In genomic region chr15:82045892-82046667, GRCh38 we compare ENCODE assay signal across 8 cellular contexts. TPM values are rescaled to one million over a fixed set of nuclear protein-coding genes. Genes with fewer than 3 reads are reported as not detected.
DNase-seq lines count a peak whose midpoint lies in the region; ATAC-seq and TF ChIP-seq lines count a peak whose summit lies in the region.

Gene MEX3B (minus strand): TSS chr15:82046018. CDS start chr15:82045705, 313 bp downstream.

- 0 out of 2 replicates have a peak, but pooled peaks cover 3% of the 10 kb centered on the region for H3F3A ChIP-seq in Loucy (ENCODE audit: low read depth)

- H3K27ac Mint-ChIP-seq in H9, result peak within 1 kb of the TSS; percentile 90 to 93 (median 93); a peak in 5 of 7 replicates
- H3K27ac Mint-ChIP-seq in natural killer cell treated with Interleukin-12 subunit alpha and Interleukin-12 subunit beta and Interleukin-15 and Interleukin-18, amount 100 ng/mL, for 72 hours, result peak within 1 kb of the TSS; percentile 69 to 73

- TF ChIP-seq CTCF in DND-41 (IDR thresholded peaks at IDR 0.05; ENCODE audit: borderline replicate concordance, extremely low read depth, low read length, poor library complexity, severe bottlenecking) (no peak), H9 (conservative IDR thresholded peaks at IDR 0.05) (no peak), Loucy (conservative IDR thresholded peaks at IDR 0.05; ENCODE audit: low read length) (no peak), RWPE2 (IDR thresholded peaks at IDR 0.05; ENCODE audit: poor library complexity, severe bottlenecking) (no peak), fibroblast of pulmonary artery (IDR thresholded peaks at IDR 0.05; ENCODE audit: low read length, missing control alignments) (no peak)

- H3K79me2 ChIP-seq in DND-41 (ENCODE audit: insufficient read depth, low read length) (peaks cover 18% of the 10 kb centered on the region), H9 (ENCODE audit: insufficient read depth, low read length) (no peaks in the 10 kb centered on the region), Loucy (ENCODE audit: insufficient read depth, low read length) (peaks cover 34% of the 10 kb centered on the region)

- peaks cover 3 to 16% (median 10%) of the 10 kb centered on the region in 3 experiments for H3K36me3 Mint-ChIP-seq in H9 (ENCODE audit: insufficient read depth in 1 of 3, low read depth in 3 of 3)
- H3K36me3 Mint-ChIP-seq in natural killer cell treated with Interleukin-12 subunit alpha and Interleukin-12 subunit beta and Interleukin-15 and Interleukin-18, amount 100 ng/mL, for 72 hours, result no peaks in the 10 kb centered on the region

- peak; percentile 97 for DNase-seq in DND-41
- peak; percentile 99 for DNase-seq in H9
- DNase-seq in RWPE2 (ENCODE audit: low spot score), result peak; percentile 99
- peak; percentile 77 for DNase-seq in activated effector memory CD4-positive, alpha-beta T cell treated with Interleukin-2 at 50 U/mL for 16 hours
- peak; percentile 98 for DNase-seq in fibroblast of pulmonary artery (ENCODE audit: low read depth)
- peak; percentile 96 for DNase-seq in natural killer cell treated with Interleukin-12 subunit alpha and Interleukin-12 subunit beta and Interleukin-15 and Interleukin-18, amount 100 ng/mL, for 72 hours (ENCODE audit: low spot score)
- peak; percentile 68 to 87 (median 80) for DNase-seq in stimulated activated naive CD4-positive, alpha-beta T cell (lab: John Stamatoyannopoulos, UW)

- H2BK20ac ChIP-seq in H9 (ENCODE audit: low read depth, low read length, poor library complexity, severe bottlenecking), result no peak within 1 kb of the TSS

- no peak within 1 kb of the TSS for H2AK5ac ChIP-seq in H9 (ENCODE audit: insufficient read length, low read length)

- H4K8ac ChIP-seq in H9 (replicated peaks; ENCODE audit: insufficient read length, low read depth, low read length), result no peak within 1 kb of the TSS

- peak within 1 kb of the TSS; percentile 98 for H3K27ac ChIP-seq in DND-41 (ENCODE audit: low read length)
- H3K27ac ChIP-seq in H9 (ENCODE audit: insufficient read length, low read depth, low read length), result no peak within 1 kb of the TSS
- peak within 1 kb of the TSS; percentile 54 for H3K27ac ChIP-seq in RWPE2 (ENCODE audit: poor library complexity, severe bottlenecking)

- H3K36me3 ChIP-seq in DND-41 (ENCODE audit: insufficient read depth, low read length), result peaks cover 13% of the 10 kb centered on the region
- no peaks in the 10 kb centered on the region for H3K36me3 ChIP-seq in Loucy (ENCODE audit: insufficient read depth, low read length)
- H3K36me3 ChIP-seq in RWPE2 (ENCODE audit: low read depth), result no peaks in the 10 kb centered on the region

- H3K9ac ChIP-seq in DND-41 (ENCODE audit: low read depth, low read length), result peak within 1 kb of the TSS; percentile 99
- peak within 1 kb of the TSS; percentile 27 for H3K9ac ChIP-seq in H9 (ENCODE audit: extremely low read depth, insufficient read length, low read length)
- H3K9ac ChIP-seq in Loucy (ENCODE audit: low read depth, low read length, poor library complexity, severe bottlenecking), result peak within 1 kb of the TSS; percentile 96

- H3K14ac ChIP-seq in H9 (ENCODE audit: insufficient read depth, low read length), result peak within 1 kb of the TSS; percentile 27

- H3K9me3 Mint-ChIP-seq in H9, result no peaks in the 10 kb centered on the region
- no peaks in the 10 kb centered on the region for H3K9me3 Mint-ChIP-seq in natural killer cell treated with Interleukin-12 subunit alpha and Interleukin-12 subunit beta and Interleukin-15 and Interleukin-18, amount 100 ng/mL, for 72 hours

- peaks cover 34% of the 10 kb centered on the region for H3K27me3 Mint-ChIP-seq in H9 (ENCODE audit: low read depth)
- H3K27me3 Mint-ChIP-seq in natural killer cell treated with Interleukin-12 subunit alpha and Interleukin-12 subunit beta and Interleukin-15 and Interleukin-18, amount 100 ng/mL, for 72 hours, result peaks cover 0 to 8% of the 10 kb centered on the region in 2 donors

- H3K9me3 ChIP-seq in DND-41 (ENCODE audit: insufficient read depth, low read length, severe bottlenecking), result no peaks in the 10 kb centered on the region
- H3K9me3 ChIP-seq in H9 (ENCODE audit: control insufficient read depth, low read depth, low read length), result no peaks in the 10 kb centered on the region
- H3K9me3 ChIP-seq in Loucy (ENCODE audit: insufficient read depth, low read depth, low read length), result no peaks in the 10 kb centered on the region
- H3K9me3 ChIP-seq in RWPE2 (ENCODE audit: severe bottlenecking), result no peaks in the 10 kb centered on the region

- no peak within 1 kb of the TSS for H4K5ac ChIP-seq in H9 (ENCODE audit: insufficient read length, low read depth, low read length)

- peak within 1 kb of the TSS; percentile 89 to 96 for H3K4me3 ChIP-seq in DND-41 (ENCODE audit: low read depth in 1 of 2, low read length in 2 of 2)
- H3K4me3 ChIP-seq in Loucy (ENCODE audit: low read length, poor library complexity, severe bottlenecking), result peak within 1 kb of the TSS; percentile 92
- peak within 1 kb of the TSS; percentile 53 for H3K4me3 ChIP-seq in RWPE2 (ENCODE audit: severe bottlenecking)
- H3K4me3 ChIP-seq in fibroblast of pulmonary artery (replicated peaks; ENCODE audit: low read depth, low read length), result peak within 1 kb of the TSS; percentile 83

- WGBS in H9 (ENCODE audit: extremely low coverage, insufficient read length, low lambda C conversion rate), result no CpG with 5 or more reads among the region's 68 CpGs

- no peaks in the 10 kb centered on the region for H3K9me2 ChIP-seq in Loucy (replicated peaks; ENCODE audit: low read depth, low read length)

- no peak within 1 kb of the TSS for H4K91ac ChIP-seq in H9 (ENCODE audit: insufficient read length, low read depth, low read length)

- H2BK15ac ChIP-seq in H9 (ENCODE audit: low read depth, low read length), result no peak within 1 kb of the TSS

- H3K4me1 ChIP-seq in DND-41 (ENCODE audit: insufficient read depth, low read length), result peaks cover 30% of the 10 kb centered on the region
- no peaks in the 10 kb centered on the region for H3K4me1 ChIP-seq in H9 (ENCODE audit: insufficient read depth, low read length)
- peaks cover 19% of the 10 kb centered on the region for H3K4me1 ChIP-seq in Loucy (ENCODE audit: insufficient read depth, low read length, poor library complexity, severe bottlenecking)
- H3K4me1 ChIP-seq in RWPE2 (ENCODE audit: insufficient read depth, poor library complexity, severe bottlenecking), result no peaks in the 10 kb centered on the region

- no peaks in the 10 kb centered on the region for H3K79me1 ChIP-seq in H9 (ENCODE audit: insufficient read depth, low read depth, low read length, poor library complexity, severe bottlenecking)

- no peak within 1 kb of the TSS for H2BK12ac ChIP-seq in H9 (ENCODE audit: insufficient read length, low read depth, low read length)

- H3T11ph ChIP-seq in H9 (ENCODE audit: low read length), result no peak within 1 kb of the TSS

- H3K27me3 ChIP-seq in DND-41 (ENCODE audit: insufficient read depth, low read length, poor library complexity), result peaks cover 16% of the 10 kb centered on the region
- H3K27me3 ChIP-seq in H9 (ENCODE audit: insufficient read depth, low read length), result no peaks in the 10 kb centered on the region; the same call in 1 of the 2 replicates
- H3K27me3 ChIP-seq in Loucy (ENCODE audit: insufficient read depth, low read length, poor library complexity, severe bottlenecking), result no peaks in the 10 kb centered on the region
- peaks cover 24% of the 10 kb centered on the region for H3K27me3 ChIP-seq in RWPE2 (ENCODE audit: insufficient read depth, poor library complexity, severe bottlenecking)

- no peak within 1 kb of the TSS for H3K23ac ChIP-seq in H9 (ENCODE audit: insufficient read length, low read depth, low read length)

- H2BK120ac ChIP-seq in H9 (ENCODE audit: low read depth, low read length, poor library complexity, severe bottlenecking), result no peak within 1 kb of the TSS

- peaks cover 17% of the 10 kb centered on the region for H3K23me2 ChIP-seq in H9 (ENCODE audit: insufficient read length, low read depth, low read length, poor library complexity, severe bottlenecking)

- no peak within 1 kb of the TSS for H3K4ac ChIP-seq in H9 (ENCODE audit: low read depth, low read length)

- H3K56ac ChIP-seq in H9 (ENCODE audit: insufficient read length, low read depth, low read length), result no peak within 1 kb of the TSS

- H3K4me3 Mint-ChIP-seq in H9, result peak within 1 kb of the TSS; percentile 90 to 97
- H3K4me3 Mint-ChIP-seq in natural killer cell treated with Interleukin-12 subunit alpha and Interleukin-12 subunit beta and Interleukin-15 and Interleukin-18, amount 100 ng/mL, for 72 hours, result peak within 1 kb of the TSS; percentile 87

- H3K18ac ChIP-seq in H9 (ENCODE audit: insufficient read length, low read depth, low read length), result peak within 1 kb of the TSS; percentile 43

- peaks cover 18% of the 10 kb centered on the region for H4K20me1 ChIP-seq in DND-41 (ENCODE audit: insufficient read depth, low read length)
- no peaks in the 10 kb centered on the region for H4K20me1 ChIP-seq in H9 (ENCODE audit: control insufficient read depth, insufficient read depth, insufficient read length)
- peaks cover 31% of the 10 kb centered on the region for H4K20me1 ChIP-seq in Loucy (ENCODE audit: insufficient read depth, low read length, poor library complexity, severe bottlenecking)

- peak within 1 kb of the TSS; percentile 98 for H2AFZ ChIP-seq in DND-41 (ENCODE audit: low read depth, low read length)
- H2AFZ ChIP-seq in H9 (ENCODE audit: low read length), result no peak within 1 kb of the TSS
- H2AFZ ChIP-seq in Loucy (ENCODE audit: low read length), result peak within 1 kb of the TSS; percentile 82

- ATAC-seq in DND-41 (ENCODE audit: insufficient read depth, low read depth) (peak; percentile 77), RWPE2 (ENCODE audit: low read depth) (peak; percentile 76)
- peak; percentile 85 to 89 for ATAC-seq in natural killer cell treated with Interleukin-12 subunit alpha and Interleukin-12 subunit beta and Interleukin-15 and Interleukin-18, amount 100 ng/mL, for 72 hours

- no peak within 1 kb of the TSS for H2BK5ac ChIP-seq in H9 (ENCODE audit: insufficient read length, low read length)

- H3K4me2 ChIP-seq in DND-41 (ENCODE audit: insufficient read depth, low read length) (peak within 1 kb of the TSS; percentile 95), H9 (ENCODE audit: insufficient read depth, insufficient read length, low read length) (peak within 1 kb of the TSS; percentile 84), Loucy (ENCODE audit: low read depth, low read length, poor library complexity, severe bottlenecking) (peak within 1 kb of the TSS; percentile 81)

- H3K4me1 Mint-ChIP-seq in H9, result peaks cover 10 to 25% of the 10 kb centered on the region in 2 experiments
- peaks cover 5 to 15% of the 10 kb centered on the region in 2 donors for H3K4me1 Mint-ChIP-seq in natural killer cell treated with Interleukin-12 subunit alpha and Interleukin-12 subunit beta and Interleukin-15 and Interleukin-18, amount 100 ng/mL, for 72 hours (ENCODE audit: low read depth in 2 of 2)

RNA-seq across cellular contexts. Expression of gene MEX3B, which starts in this region (rescaled TPM):
- 10.4 and 11.0 TPM in 2 replicates for total RNA-seq in H9 (2021)
- under 1 TPM; 0.67 to 0.83 TPM for total RNA-seq in natural killer cell treated with Interleukin-12 subunit alpha and Interleukin-12 subunit beta and Interleukin-15 and Interleukin-18, amount 100 ng/mL, for 72 hours

Comparison
In these comparisons a context has a peak if more than half of its experiments do, and no peak if none do; other contexts are left out.
1. Peak in DNase-seq and ATAC-seq in natural killer cell treated with Interleukin-12 subunit alpha and Interleukin-12 subunit beta and Interleukin-15 and Interleukin-18, amount 100 ng/mL, for 72 hours; RNA of the gene not detected or under 1 TPM.
2. H3K9ac ChIP-seq: peak in every context shown above with its lines; median percentile 99 in DND-41; 96 in Loucy; 27 in H9.